ENCODE assay signal across 1 cellular context in genomic region chrX:151988706-151989299, GRCh38.
A peak's percentile ranks its signal among the peaks of the same experiment; 100 is the strongest.
TF ChIP-seq lines count a peak whose summit lies in the region.

No MANE protein-coding gene starts in this region.

TF ChIP-seq in K562, 482 proteins besides CTCF, POLR2A, EP300 and RAD21 (continued from another document):
- peak; percentile 68; the same call in 1 of the 2 replicates for TF ChIP-seq MGA (IDR thresholded peaks at IDR 0.05)
